ENCODE assay signal across 9 cellular contexts in genomic region chr3:190862209-190863118, GRCh38. TPM values are rescaled to one million over a fixed set of nuclear protein-coding genes. Genes with fewer than 3 reads are reported as not detected.
DNase-seq lines count a peak whose midpoint lies in the region; ATAC-seq, FAIRE-seq and TF ChIP-seq lines count a peak whose summit lies in the region.
"Had no signal": no experiment of that assay in that cellular context is flagged by ENCODE, and none has a peak within 500 bp of the region (broad histone marks: within the 10 kb centered on the region; RNA-seq: fewer than 3 reads in every experiment).

TSS of gene GMNC (minus strand) at chr3:190862694. CDS start at chr3:190862615, 79 bp downstream.

- intact Hi-C loops in endothelial cell of umbilical vein (cut with micrococcal nuclease), result no loop called here

- H3K9me3 Mint-ChIP-seq in memory B cell, result no peaks in the 10 kb centered on the region

- no peak for TF ChIP-seq POLR2A in endothelial cell of umbilical vein (IDR thresholded peaks at IDR 0.05; ENCODE audit: low read depth, low read length)

- H3K36me3 ChIP-seq in HUES64 (ENCODE audit: insufficient read depth, low read length) (no peaks in the 10 kb centered on the region), endothelial cell of umbilical vein (ENCODE audit: control insufficient read depth in 2 of 2, extremely low read depth in 1 of 2, insufficient read depth in 2 of 2, low read length in 2 of 2) (no peaks in the 10 kb centered on the region)

- DNase-seq in GM03348 (ENCODE audit: low spot score) (peak; percentile 80), endothelial cell of umbilical vein (ENCODE audit: low read depth, low spot score) (peak; percentile 66), memory B cell (ENCODE audit: low spot score in 2 of 2) (peak; percentile 18 to 28), NCI-H187 (lab: John Stamatoyannopoulos, UW) (no peak)
- DNase-seq in activated CD4-positive, CD25-positive, alpha-beta regulatory T cell treated with anti-CD3 and anti-CD28 coated beads, Interleukin-2, amount 50 U/mL, for 72 hours, result peak; percentile 38
- DNase-seq in stimulated activated CD4-positive, alpha-beta T cell treated with anti-CD3 and anti-CD28 coated beads, TNF-alpha, amount 100 ng/mL, for 48 hours (ENCODE audit: low read depth in 3 of 3), result peak in 2 of 3 donors; percentile 20 to 27

- peak within 1 kb of the TSS; percentile 73 for H3K4me2 ChIP-seq in endothelial cell of umbilical vein (ENCODE audit: insufficient read depth, low read length)

- dilution Hi-C loops in endothelial cell of umbilical vein (cut with MboI; ENCODE audit: extremely low pct_ligation_motif_present, low sequenced_read_pairs), result no loop called here

- no peaks in the 10 kb centered on the region for H3K9me3 ChIP-seq in HUES64 (ENCODE audit: insufficient read depth, low read depth, low read length)
- H3K9me3 ChIP-seq in endothelial cell of umbilical vein (replicated peaks; ENCODE audit: control insufficient read depth, insufficient read depth, low read length), result no peaks in the 10 kb centered on the region

- ATAC-seq in GM21619 (IDR thresholded peaks at IDR 0.05; ENCODE audit: unreplicated experiment), result peak; percentile 89
- peak; percentile 88 for ATAC-seq in memory B cell (ENCODE audit: low read depth)

- no peaks in the 10 kb centered on the region for H4K20me1 ChIP-seq in endothelial cell of umbilical vein (replicated peaks; ENCODE audit: control insufficient read depth, extremely low read depth, insufficient read depth, low read length)

- CTCF ChIA-PET in endothelial cell of umbilical vein (lab: Charles Lee), result interaction anchor here (0.8 to 1.2 kb wide), 6 partner anchors 12 to 237 kb away, joined by 3 to 13 read pairs (median 3); no protein-coding TSS in a partner anchor

- 1% methylated on average over 58 of the region's 58 CpGs for WGBS in HUES64

- H3K36me3 Mint-ChIP-seq in memory B cell, result peaks cover 2% of the 10 kb centered on the region

- FAIRE-seq in endothelial cell of umbilical vein (lab: Jason Lieb, UNC), result peak; percentile 4
- FAIRE-seq: colon had no signal

- peaks cover 63% of the 10 kb centered on the region for H3K27me3 ChIP-seq in HUES64 (ENCODE audit: insufficient read depth, low read length)
- peaks cover 2 to 14% of the 10 kb centered on the region in 2 experiments for H3K27me3 ChIP-seq in endothelial cell of umbilical vein (ENCODE audit: control insufficient read depth in 2 of 2, insufficient read depth in 2 of 2, low read length in 2 of 2)

- peak within 1 kb of the TSS; percentile 86 for H2AFZ ChIP-seq in endothelial cell of umbilical vein (ENCODE audit: low read depth, low read length)

- no peaks in the 10 kb centered on the region for H3K9me1 ChIP-seq in endothelial cell of umbilical vein (replicated peaks; ENCODE audit: control insufficient read depth, extremely low read depth, insufficient read depth, low read length)

- POLR2A ChIA-PET in endothelial cell of umbilical vein (lab: Charles Lee), result interaction anchor here (0.7 kb wide), 1 partner anchor 112 kb away, joined by 3 read pairs; no protein-coding TSS in a partner anchor

- TF ChIP-seq CTCF in endothelial cell of umbilical vein (IDR thresholded peaks at IDR 0.05; ENCODE audit: extremely low read depth in 1 of 2, insufficient read depth in 1 of 2, low read depth in 1 of 2, low read length in 2 of 2), result no peak

- H3K4me1 ChIP-seq in HUES64 (ENCODE audit: insufficient read depth, low read length) (no peaks in the 10 kb centered on the region), endothelial cell of umbilical vein (ENCODE audit: control insufficient read depth, extremely low read depth, insufficient read depth, low read length) (no peaks in the 10 kb centered on the region)

- BruUV-seq in endothelial cell of umbilical vein (replicated peaks; lab: Mats Ljungman, UMichigan), result no TSS peak

- H3K4me1 Mint-ChIP-seq in memory B cell, result peaks cover 5% of the 10 kb centered on the region

- peak within 1 kb of the TSS; percentile 5; the same call in 1 of the 2 replicates for H3K9ac ChIP-seq in HUES64 (ENCODE audit: low read depth, low read length)
- peak within 1 kb of the TSS; percentile 8 for H3K9ac ChIP-seq in endothelial cell of umbilical vein (replicated peaks; ENCODE audit: extremely low read depth, insufficient read depth, low read length)

- no peaks in the 10 kb centered on the region for H3K79me2 ChIP-seq in endothelial cell of umbilical vein (ENCODE audit: control insufficient read depth, insufficient read depth, low read length)

- no peak within 1 kb of the TSS for H3K27ac Mint-ChIP-seq in memory B cell

- peak within 1 kb of the TSS; percentile 75 for H3K4me3 ChIP-seq in HUES64 (ENCODE audit: low read length)
- peak within 1 kb of the TSS; percentile 23 to 59 (median 46) for H3K4me3 ChIP-seq in endothelial cell of umbilical vein (replicated peaks in 1 of 3; ENCODE audit: insufficient read depth in 1 of 3, low read depth in 1 of 3, low read length in 3 of 3)

- peaks cover 12% of the 10 kb centered on the region for H3K27me3 Mint-ChIP-seq in memory B cell

- peak within 1 kb of the TSS; percentile 74 for H3K4me3 Mint-ChIP-seq in memory B cell

- H3K27ac ChIP-seq in HUES64 (ENCODE audit: low read depth, low read length) (no peak within 1 kb of the TSS), endothelial cell of umbilical vein (ENCODE audit: insufficient read depth, low read depth, low read length) (no peak within 1 kb of the TSS)

TF ChIP-seq in endothelial cell of umbilical vein, 7 proteins besides CTCF, POLR2A, EP300 and RAD21:
- TF ChIP-seq MAX (IDR thresholded peaks at IDR 0.05; ENCODE audit: insufficient read depth, insufficient read length) (no peak), GATA2 (IDR thresholded peaks at IDR 0.05; ENCODE audit: insufficient read depth, insufficient read length, low read depth, low read length) (no peak), POLR2AphosphoS5 (IDR thresholded peaks at IDR 0.05; ENCODE audit: insufficient read depth, low read depth, low read length) (no peak), FOS (IDR thresholded peaks at IDR 0.05; ENCODE audit: borderline replicate concordance, insufficient read depth, low read length) (no peak), JUN (IDR thresholded peaks at IDR 0.05; ENCODE audit: borderline replicate concordance, insufficient read depth, insufficient read length, low read depth) (no peak), MYC (IDR thresholded peaks at IDR 0.05; ENCODE audit: low read depth, low read length) (no peak), EZH2 (IDR thresholded peaks at IDR 0.05; ENCODE audit: borderline replicate concordance, low read depth, low read length, severe bottlenecking) (no peak)

RNA-seq across cellular contexts. Expression of gene GMNC, which starts in this region (rescaled TPM):
- not detected for polyA plus RNA-seq in HUES64 (2013, experiment 1 of 2)
- polyA plus RNA-seq in HUES64 (2013, experiment 2 of 2), result 0.13 TPM
- total RNA-seq in endothelial cell of umbilical vein, result not detected in 2 replicates
- polyA plus RNA-seq in endothelial cell of umbilical vein, result not detected in 2 replicates
- not detected in 2 replicates for polyA plus RNA-seq in endothelial cell of umbilical vein (2011; cell fraction: cytosol; rRNA removed)
- polyA plus RNA-seq in endothelial cell of umbilical vein (2011; cell fraction: nucleus; rRNA removed), result not detected in 2 replicates
- polyA plus RNA-seq in endothelial cell of umbilical vein (2012), result not detected in 2 replicates
- polyA minus RNA-seq in endothelial cell of umbilical vein, result not detected in 2 replicates
- not detected for polyA minus RNA-seq in endothelial cell of umbilical vein (2011; cell fraction: cytosol; rRNA and poly(A)+ RNA removed)
- not detected in 2 replicates for polyA minus RNA-seq in endothelial cell of umbilical vein (2011; cell fraction: nucleus; rRNA and poly(A)+ RNA removed)

Comparison
In these comparisons a context has a peak if more than half of its experiments do, and no peak if none do; other contexts are left out.
1. Peak in DNase-seq, H3K4me3 ChIP-seq, H3K9ac ChIP-seq and H3K4me2 ChIP-seq in endothelial cell of umbilical vein; RNA of the gene not detected or under 1 TPM.
2. DNase-seq: peak in GM03348 (single experiment), activated CD4-positive, CD25-positive, alpha-beta regulatory T cell treated with anti-CD3 and anti-CD28 coated beads, Interleukin-2, amount 50 U/mL, for 72 hours (single experiment), memory B cell (2 of 2) and stimulated activated CD4-positive, alpha-beta T cell treated with anti-CD3 and anti-CD28 coated beads, TNF-alpha, amount 100 ng/mL, for 48 hours (2 of 3); none in NCI-H187 (0 of 2).